In genomic region chr2:219356834-219357233, GRCh38 we compare ENCODE assay signal across 20 cellular contexts. TPM values are rescaled to one million over a fixed set of nuclear protein-coding genes. Genes with fewer than 3 reads are reported as not detected.
DNase-seq lines count a peak whose midpoint lies in the region; ATAC-seq and TF ChIP-seq lines count a peak whose summit lies in the region.
"Had no signal": no experiment of that assay in that cellular context is flagged by ENCODE, and none has a peak within 500 bp of the region (broad histone marks: within the 10 kb centered on the region; RNA-seq: fewer than 3 reads in every experiment).

No MANE protein-coding gene starts in this region.

- H3K4me3 ChIP-seq in smooth muscle cell = no peak overlapping the region
- H3K4me3 ChIP-seq: BLaER1, Peyer's patch had no signal

- no peaks in the 10 kb centered on the region for H3F3A ChIP-seq in smooth muscle cell (ENCODE audit: low read depth)

- H2AFZ ChIP-seq in smooth muscle cell (ENCODE audit: low read depth) = no peak overlapping the region

- no peak overlapping the region for H3K4me2 ChIP-seq in smooth muscle cell
- H3K4me2 ChIP-seq: BLaER1, SK-N-SH had no signal

- H3K27ac ChIP-seq in smooth muscle cell (ENCODE audit: low read depth) = no peak overlapping the region
- H3K27ac ChIP-seq in substantia nigra (ENCODE audit: low read depth, low read length, poor library complexity, severe bottlenecking) = no peak overlapping the region
- H3K27ac ChIP-seq: BLaER1, Peyer's patch had no signal

- H3K27me3 ChIP-seq in smooth muscle cell (ENCODE audit: low read depth) = peaks cover 74% of the 10 kb centered on the region
- H3K27me3 ChIP-seq: BLaER1 had no signal

- H3K9me3 ChIP-seq in smooth muscle cell (replicated peaks; ENCODE audit: low read depth) = no peaks in the 10 kb centered on the region
- H3K9me3 ChIP-seq: BLaER1, Peyer's patch, SK-N-SH had no signal

- ATAC-seq in left ventricle myocardium superior (peak; percentile 27), HG03135 (IDR thresholded peaks at IDR 0.05; ENCODE audit: unreplicated experiment) (no peak)
- ATAC-seq: Right ventricle myocardium inferior had no signal

- H3K4me1 ChIP-seq in smooth muscle cell (ENCODE audit: low read depth) = peaks cover 6% of the 10 kb centered on the region
- H3K4me1 ChIP-seq: BLaER1 had no signal

- TF ChIP-seq CTCF in smooth muscle cell (IDR thresholded peaks at IDR 0.05; ENCODE audit: borderline replicate concordance, insufficient read depth, poor library complexity, severe bottlenecking) = no peak

- DNase-seq in left ventricle myocardium superior (no peak), cardiac septum (ENCODE audit: low spot score) (no peak), NOMO-1 (lab: John Stamatoyannopoulos, UW; ENCODE audit: unreplicated experiment in 2 of 2) (peak; percentile 90 to 96), SKM-1 treated with dmso at 0.1 percent for 144 hours (lab: John Stamatoyannopoulos, UW; ENCODE audit: unreplicated experiment) (peak; percentile 94), NCI-H748 treated with DMSO at 0.1 percent for 48 hours (lab: John Stamatoyannopoulos, UW) (no peak), smooth muscle cell (lab: John Stamatoyannopoulos, UW; ENCODE audit: unreplicated experiment) (no peak), substantia nigra (lab: John Stamatoyannopoulos, UW) (no peak)
- DNase-seq: 8988T, GOT3, KG1, NCI-H1417, NCI-H187 treated with DMSO at 0.1 percent for 48 hours, NCI-H2171, NCI-H446, Peyer's patch, SK-N-SH had no signal

- no peaks in the 10 kb centered on the region for H3K36me3 ChIP-seq in smooth muscle cell (ENCODE audit: low read depth)
- H3K36me3 ChIP-seq: BLaER1, Peyer's patch had no signal

- intact Hi-C loops in left ventricle myocardium superior (cut with micrococcal nuclease) (no loop called here), cardiac septum (cut with DNase I) (no loop called here)

- WGBS in smooth muscle cell (ENCODE audit: low lambda C conversion rate) = 78% methylated on average over 1 of the region's 1 CpG

- H4K20me1 ChIP-seq in smooth muscle cell (ENCODE audit: low read depth) = no peaks in the 10 kb centered on the region
- H4K20me1 ChIP-seq: BLaER1 had no signal

- no peaks in the 10 kb centered on the region for H3K79me2 ChIP-seq in smooth muscle cell (ENCODE audit: low read depth)

- H3K9ac ChIP-seq in smooth muscle cell (ENCODE audit: low read depth) = no peak overlapping the region
- H3K9ac ChIP-seq: BLaER1, SK-N-SH had no signal

RNA-seq across cellular contexts. Expression of gene RESP18, which starts 24.3 kb away (rescaled TPM):
- total RNA-seq in left ventricle myocardium superior = not detected
- total RNA-seq in cardiac septum = not detected
- not detected in 2 replicates for total RNA-seq in smooth muscle cell
- polyA plus RNA-seq in smooth muscle cell = not detected in 2 replicates
- total RNA-seq: MCF 10A, Peyer's patch, Right ventricle myocardium inferior had no signal
- polyA plus RNA-seq: SK-N-SH had no signal

RNA-seq across cellular contexts. Expression of gene DNPEP, which starts 30.9 kb away (rescaled TPM):
- total RNA-seq in left ventricle myocardium superior (74.8 TPM), cardiac septum (47.2 TPM), smooth muscle cell (24.9 and 137 TPM in 2 replicates)
- 48.1 and 61.8 TPM in 2 replicates for polyA plus RNA-seq in smooth muscle cell

RNA-seq across cellular contexts. Expression of gene PTPRN, which starts 47.6 kb away (rescaled TPM):
- total RNA-seq in left ventricle myocardium superior (not detected), cardiac septum (0.97 TPM), smooth muscle cell (10.7 and 19.4 TPM in 2 replicates)
- 31.1 and 36.4 TPM in 2 replicates for polyA plus RNA-seq in smooth muscle cell
- total RNA-seq: MCF 10A, Right ventricle myocardium inferior had no signal

Comparison
In these comparisons a context has a peak if more than half of its experiments do, and no peak if none do; other contexts are left out.
1. DNase-seq: peak in NOMO-1 (2 of 2) and SKM-1 treated with dmso at 0.1 percent for 144 hours (single experiment); none in left ventricle myocardium superior (single experiment), cardiac septum (single experiment), NCI-H748 treated with DMSO at 0.1 percent for 48 hours (single experiment), smooth muscle cell (single experiment) and substantia nigra (0 of 49).